ENCODE assay signal across 9 cellular contexts in genomic region chr18:44731866-44732555, GRCh38. TPM values are rescaled to one million over a fixed set of nuclear protein-coding genes. Genes with fewer than 3 reads are reported as not detected.
DNase-seq lines count a peak whose midpoint lies in the region; ATAC-seq and TF ChIP-seq lines count a peak whose summit lies in the region.
"Had no signal": no experiment of that assay in that cellular context is flagged by ENCODE, and none has a peak within 500 bp of the region (broad histone marks: within the 10 kb centered on the region; RNA-seq: fewer than 3 reads in every experiment).

No MANE protein-coding gene starts in this region.

- peak overlapping the region; percentile 77; the same call in 1 of the 2 replicates for H3K27ac ChIP-seq in KMS-11
- H3K27ac ChIP-seq in foreskin keratinocyte, result peak overlapping the region; percentile 27
- H3K27ac ChIP-seq in substantia nigra (ENCODE audit: low read depth, low read length, poor library complexity, severe bottlenecking), result no peak overlapping the region
- H3K27ac ChIP-seq: esophagus muscularis mucosa had no signal

- no peak for TF ChIP-seq CTCF in GM10266 (IDR thresholded peaks at IDR 0.05; ENCODE audit: control insufficient read depth, insufficient read depth, low read depth, missing control alignments)
- no peak for TF ChIP-seq CTCF in KMS-11 (conservative IDR thresholded peaks at IDR 0.05; ENCODE audit: low read depth, low read length)
- TF ChIP-seq CTCF in foreskin keratinocyte (conservative IDR thresholded peaks at IDR 0.05), result no peak
- no peak for TF ChIP-seq CTCF in Calu3 (IDR thresholded peaks at IDR 0.05; ENCODE audit: unreplicated experiment)

- no TSS peak for BruUV-seq in Calu3 (replicated peaks; lab: Mats Ljungman, UMichigan)

- H3K9me3 Mint-ChIP-seq in Calu3 (ENCODE audit: low read depth, unreplicated experiment), result no peaks in the 10 kb centered on the region

- no peak overlapping the region for H3K4me3 ChIP-seq in KMS-11 (IDR thresholded peaks at IDR 0.05; ENCODE audit: insufficient read depth, low read depth, low read length)
- H3K4me3 ChIP-seq: esophagus muscularis mucosa had no signal

- peak overlapping the region; percentile 73 for H3K4me2 ChIP-seq in KMS-11

- no peak overlapping the region for H3K9ac ChIP-seq in KMS-11

- H3K36me3 Mint-ChIP-seq in Calu3 (ENCODE audit: insufficient read depth, unreplicated experiment), result no peaks in the 10 kb centered on the region

- no peak overlapping the region for H3K27ac Mint-ChIP-seq in Calu3 (ENCODE audit: unreplicated experiment)

- H3K27me3 ChIP-seq in KMS-11 (ENCODE audit: insufficient read depth, low read depth) (no peaks in the 10 kb centered on the region), foreskin keratinocyte (no peaks in the 10 kb centered on the region)
- H3K27me3 ChIP-seq: esophagus muscularis mucosa had no signal

- no peak overlapping the region for H3K4me3 Mint-ChIP-seq in Calu3 (ENCODE audit: low read depth, unreplicated experiment)

- intact Hi-C loops in Calu3 (cut with micrococcal nuclease; ENCODE audit: unreplicated experiment), result no loop called here

- H2AFZ ChIP-seq in KMS-11 (ENCODE audit: low read depth), result no peak overlapping the region

- no peaks in the 10 kb centered on the region for H3K27me3 Mint-ChIP-seq in Calu3 (ENCODE audit: unreplicated experiment)

- DNase-seq in GM10266 (ENCODE audit: extremely low spot score) (peak; percentile 55), foreskin keratinocyte (peak; percentile 99), DMS 273 treated with DMSO at 0.1 percent for 48 hours (lab: John Stamatoyannopoulos, UW) (no peak), Calu3 (no peak), substantia nigra (lab: John Stamatoyannopoulos, UW) (no peak)
- no peak for DNase-seq in activated CD4-positive, alpha-beta T cell treated with anti-CD3 and anti-CD28 coated beads for 48 hours

- H3K4me1 Mint-ChIP-seq in Calu3 (ENCODE audit: low read depth, unreplicated experiment), result peaks cover 37% of the 10 kb centered on the region

- H4K20me1 ChIP-seq in KMS-11 (ENCODE audit: insufficient read depth), result no peaks in the 10 kb centered on the region

- H3K4me1 ChIP-seq in KMS-11 (ENCODE audit: low read depth, poor library complexity, severe bottlenecking) (peaks cover 99% of the 10 kb centered on the region), foreskin keratinocyte (peaks cover 51% of the 10 kb centered on the region)

- H3K36me3 ChIP-seq in KMS-11 (ENCODE audit: insufficient read depth), result no peaks in the 10 kb centered on the region
- H3K36me3 ChIP-seq: esophagus muscularis mucosa had no signal

- CTCF ChIA-PET in Calu3 (lab: Charles Lee), result interaction anchor here (0.6 kb wide), 2 partner anchors 21 to 215 kb away, joined by 3 to 6 read pairs; no protein-coding TSS in a partner anchor

- H3K79me2 ChIP-seq in KMS-11 (ENCODE audit: insufficient read depth, low read depth), result peaks cover 80% of the 10 kb centered on the region

- ATAC-seq in GM21528 (IDR thresholded peaks at IDR 0.05; ENCODE audit: low FRiP score, unreplicated experiment) (peak; percentile 69), foreskin keratinocyte (peak; percentile 78)

RNA-seq across cellular contexts. Expression of gene SETBP1, which starts 51.3 kb away (rescaled TPM):
- 5.8 and 9.8 TPM in 2 replicates for total RNA-seq in foreskin keratinocyte
- 0.94 and 1.1 TPM in 2 replicates for polyA plus RNA-seq in foreskin keratinocyte
- total RNA-seq in Calu3 (2022), result 5.3 and 6.0 TPM in 2 replicates

Comparison
In these comparisons a context has a peak if more than half of its experiments do, and no peak if none do; other contexts are left out.
1. DNase-seq: peak in GM10266 (single experiment) and foreskin keratinocyte (2 of 2); none in DMS 273 treated with DMSO at 0.1 percent for 48 hours (single experiment), activated CD4-positive, alpha-beta T cell treated with anti-CD3 and anti-CD28 coated beads for 48 hours (single experiment), Calu3 (single experiment) and substantia nigra (0 of 49).